In genomic region chr9:137955586-137955985, GRCh38 we compare ENCODE assay signal across 22 cellular contexts.
A peak's percentile ranks its signal among the peaks of the same experiment; 100 is the strongest.
DNase-seq lines count a peak whose midpoint lies in the region; ATAC-seq and TF ChIP-seq lines count a peak whose summit lies in the region.
"Had no signal": no experiment of that assay in that cellular context is flagged by ENCODE, and none has a peak within 500 bp of the region (broad histone marks: within the 10 kb centered on the region; RNA-seq: fewer than 3 reads in every experiment).

No MANE protein-coding gene starts in this region.

- H3K9me3 Mint-ChIP-seq in activated CD8-positive, alpha-beta memory T cell treated with anti-CD3 and anti-CD28 coated beads, Interleukin-2, amount 10 ng/mL, durations not matched to agents 7 days and 5 days (ENCODE audit: low read depth) = no peaks in the 10 kb centered on the region
- H3K9me3 Mint-ChIP-seq in endodermal cell (no peaks in the 10 kb centered on the region), progenitor cell of endocrine pancreas (ENCODE audit: low read depth) (no peaks in the 10 kb centered on the region)
- H3K9me3 Mint-ChIP-seq in activated naive CD8-positive, alpha-beta T cell treated with anti-CD3 and anti-CD28 coated beads, Interleukin-2, amount 50 U/mL, for 24 hours = no peaks in the 10 kb centered on the region
- H3K9me3 Mint-ChIP-seq: CD4-positive, alpha-beta T cell; GM23338 had no signal

- no peak overlapping the region for H2BK120ac ChIP-seq in neuronal stem cell (ENCODE audit: low read depth, low read length)

- no peak overlapping the region for H2BK5ac ChIP-seq in neuronal stem cell (ENCODE audit: low read length)

- 90 to 93% methylated on average over 9 to 14 of the region's 14 CpGs for WGBS in endodermal cell (ENCODE audit: insufficient coverage in 1 of 2, insufficient read length in 1 of 2), 2 experiments
- WGBS in neuronal stem cell (ENCODE audit: extremely low coverage in 2 of 2, insufficient read length in 2 of 2, insufficient replicate concordance in 1 of 2), 2 donors = no CpG with 5 or more reads among the region's 14 CpGs

- H3K9ac ChIP-seq in endodermal cell (ENCODE audit: extremely low read depth, low read length, poor library complexity, severe bottlenecking) (no peak overlapping the region), neuronal stem cell (ENCODE audit: low read depth, low read length, poor library complexity) (no peak overlapping the region)
- H3K9ac ChIP-seq: BLaER1 treated with 17β-estradiol and CSF1 and Interleukin-3, amounts not matched to agents 10 nM and 100 nM had no signal

- no peak overlapping the region for H2BK12ac ChIP-seq in neuronal stem cell (ENCODE audit: low read length)

- no peak overlapping the region for H3K14ac ChIP-seq in neuronal stem cell (ENCODE audit: low read length)

- no peaks in the 10 kb centered on the region for H3K36me3 ChIP-seq in endodermal cell (ENCODE audit: control insufficient read depth, insufficient read depth, low read length)
- H3K36me3 ChIP-seq in neuronal stem cell (replicated peaks in 1 of 2; ENCODE audit: control insufficient read depth in 2 of 2, insufficient read depth in 2 of 2, low read length in 2 of 2) = no peaks in the 10 kb centered on the region
- H3K36me3 ChIP-seq: BE2C; BLaER1 treated with 17β-estradiol and CSF1 and Interleukin-3, amounts not matched to agents 10 nM and 100 nM; HAP-1 had no signal

- DNase-seq in activated CD8-positive, alpha-beta memory T cell treated with anti-CD3 and anti-CD28 coated beads for 24 hours = peak; percentile 35
- no peak for DNase-seq in activated CD8-positive, alpha-beta memory T cell treated with anti-CD3 and anti-CD28 coated beads, Interleukin-2, amount 10 ng/mL, durations not matched to agents 7 days and 5 days
- peak; percentile 35 for DNase-seq in endodermal cell
- no peak for DNase-seq in neuronal stem cell (ENCODE audit: low spot score)
- DNase-seq in activated naive CD8-positive, alpha-beta T cell treated with anti-CD3 and anti-CD28 coated beads, Interleukin-2, amount 50 U/mL, for 24 hours = no peak
- DNase-seq in progenitor cell of endocrine pancreas (ENCODE audit: low spot score, unreplicated experiment) = no peak
- no peak for DNase-seq in DMS153 (lab: John Stamatoyannopoulos, UW)
- DNase-seq: 8988T; ACHN; AML-193; BE2C; CD4-positive, alpha-beta T cell; CD8-positive, alpha-beta memory T cell; DMS79; EL; GDM1 had no signal

- H3K4me3 ChIP-seq in endodermal cell (ENCODE audit: low read length) (no peak overlapping the region), neuronal stem cell (ENCODE audit: low read length in 2 of 2) (no peak overlapping the region)
- H3K4me3 ChIP-seq: A549; BLaER1 treated with 17β-estradiol and CSF1 and Interleukin-3, amounts not matched to agents 10 nM and 100 nM; GM12878; GM23338; HAP-1 had no signal

- H4K8ac ChIP-seq in neuronal stem cell (ENCODE audit: low read depth, low read length) = no peak overlapping the region

- H3K27ac Mint-ChIP-seq in activated CD8-positive, alpha-beta memory T cell treated with anti-CD3 and anti-CD28 coated beads, Interleukin-2, amount 10 ng/mL, durations not matched to agents 7 days and 5 days = no peak overlapping the region
- H3K27ac Mint-ChIP-seq in endodermal cell (no peak overlapping the region), progenitor cell of endocrine pancreas (no peak overlapping the region)
- H3K27ac Mint-ChIP-seq in activated naive CD8-positive, alpha-beta T cell treated with anti-CD3 and anti-CD28 coated beads, Interleukin-2, amount 50 U/mL, for 24 hours = no peak overlapping the region
- H3K27ac Mint-ChIP-seq: CD4-positive, alpha-beta T cell; GM23338 had no signal

- no peak overlapping the region for H3K27ac ChIP-seq in endodermal cell (ENCODE audit: low read depth, low read length)
- H3K27ac ChIP-seq in neuronal stem cell (replicated peaks; ENCODE audit: low read length) = no peak overlapping the region
- H3K27ac ChIP-seq: A549; BLaER1 treated with 17β-estradiol and CSF1 and Interleukin-3, amounts not matched to agents 10 nM and 100 nM had no signal

- H3K79me1 ChIP-seq in neuronal stem cell (ENCODE audit: low read depth, low read length) = no peaks in the 10 kb centered on the region

- no peaks in the 10 kb centered on the region for H3K27me3 Mint-ChIP-seq in activated CD8-positive, alpha-beta memory T cell treated with anti-CD3 and anti-CD28 coated beads, Interleukin-2, amount 10 ng/mL, durations not matched to agents 7 days and 5 days
- no peaks in the 10 kb centered on the region for H3K27me3 Mint-ChIP-seq in endodermal cell (ENCODE audit: insufficient read depth)
- H3K27me3 Mint-ChIP-seq in activated naive CD8-positive, alpha-beta T cell treated with anti-CD3 and anti-CD28 coated beads, Interleukin-2, amount 50 U/mL, for 24 hours = peaks cover 7% of the 10 kb centered on the region
- H3K27me3 Mint-ChIP-seq in progenitor cell of endocrine pancreas = no peaks in the 10 kb centered on the region
- H3K27me3 Mint-ChIP-seq: CD4-positive, alpha-beta T cell had no signal

- no peak overlapping the region for H4K91ac ChIP-seq in neuronal stem cell (ENCODE audit: low read depth, low read length, poor library complexity)

- H2AK5ac ChIP-seq in neuronal stem cell (ENCODE audit: low read depth, low read length) = no peak overlapping the region

- no peak for TF ChIP-seq CTCF in endodermal cell (conservative IDR thresholded peaks at IDR 0.05)
- no peak for TF ChIP-seq CTCF in progenitor cell of endocrine pancreas (IDR thresholded peaks at IDR 0.05; ENCODE audit: unreplicated experiment)

- no peaks in the 10 kb centered on the region for H3K4me1 ChIP-seq in endodermal cell (ENCODE audit: control insufficient read depth, insufficient read depth, low read length)
- H3K4me1 ChIP-seq in neuronal stem cell (ENCODE audit: control insufficient read depth in 2 of 2, insufficient read depth in 1 of 2, low read depth in 1 of 2, low read length in 2 of 2) = no peaks in the 10 kb centered on the region
- H3K4me1 ChIP-seq: A549; BE2C; BLaER1 treated with 17β-estradiol and CSF1 and Interleukin-3, amounts not matched to agents 10 nM and 100 nM; HAP-1 had no signal

- no peak overlapping the region for H2AFZ ChIP-seq in neuronal stem cell (ENCODE audit: low read length)
- H2AFZ ChIP-seq: GM23338 had no signal

- no peak overlapping the region for H3K23ac ChIP-seq in neuronal stem cell (ENCODE audit: low read depth, low read length, poor library complexity)

- H3K4ac ChIP-seq in neuronal stem cell (ENCODE audit: low read length) = no peak overlapping the region

- H2BK15ac ChIP-seq in neuronal stem cell (ENCODE audit: low read length) = no peak overlapping the region

- CTCF ChIA-PET in activated CD8-positive, alpha-beta memory T cell treated with anti-CD3 and anti-CD28 coated beads, Interleukin-2, amount 10 ng/mL, durations not matched to agents 7 days and 5 days (lab: Charles Lee) = no interaction called here

- peak overlapping the region; percentile 54 for H3K18ac ChIP-seq in neuronal stem cell (ENCODE audit: low read length)

- no peak overlapping the region for H3K4me2 ChIP-seq in neuronal stem cell (ENCODE audit: insufficient read depth, low read length, poor library complexity, severe bottlenecking)
- H3K4me2 ChIP-seq: A549; BLaER1 treated with 17β-estradiol and CSF1 and Interleukin-3, amounts not matched to agents 10 nM and 100 nM; GM23338 had no signal

- no peaks in the 10 kb centered on the region for H3K36me3 Mint-ChIP-seq in activated CD8-positive, alpha-beta memory T cell treated with anti-CD3 and anti-CD28 coated beads, Interleukin-2, amount 10 ng/mL, durations not matched to agents 7 days and 5 days
- no peaks in the 10 kb centered on the region for H3K36me3 Mint-ChIP-seq in endodermal cell (ENCODE audit: low read depth)
- H3K36me3 Mint-ChIP-seq in activated naive CD8-positive, alpha-beta T cell treated with anti-CD3 and anti-CD28 coated beads, Interleukin-2, amount 50 U/mL, for 24 hours (ENCODE audit: low read depth) = no peaks in the 10 kb centered on the region
- no peaks in the 10 kb centered on the region for H3K36me3 Mint-ChIP-seq in progenitor cell of endocrine pancreas (ENCODE audit: insufficient read depth)
- H3K36me3 Mint-ChIP-seq: CD14-positive monocyte; CD8-positive, alpha-beta memory T cell had no signal

- ATAC-seq in activated CD8-positive, alpha-beta memory T cell treated with anti-CD3 and anti-CD28 coated beads, Interleukin-2, amount 10 ng/mL, durations not matched to agents 7 days and 5 days = no peak
- ATAC-seq in activated naive CD8-positive, alpha-beta T cell treated with anti-CD3 and anti-CD28 coated beads, Interleukin-2, amount 50 U/mL, for 24 hours = no peak
- ATAC-seq: GM12878, GM23338 had no signal

- H3K4me1 Mint-ChIP-seq in activated CD8-positive, alpha-beta memory T cell treated with anti-CD3 and anti-CD28 coated beads, Interleukin-2, amount 10 ng/mL, durations not matched to agents 7 days and 5 days = no peaks in the 10 kb centered on the region
- no peaks in the 10 kb centered on the region for H3K4me1 Mint-ChIP-seq in endodermal cell
- no peaks in the 10 kb centered on the region for H3K4me1 Mint-ChIP-seq in activated naive CD8-positive, alpha-beta T cell treated with anti-CD3 and anti-CD28 coated beads, Interleukin-2, amount 50 U/mL, for 24 hours
- H3K4me1 Mint-ChIP-seq in progenitor cell of endocrine pancreas (ENCODE audit: low read depth) = no peaks in the 10 kb centered on the region
- H3K4me1 Mint-ChIP-seq: CD14-positive monocyte; CD8-positive, alpha-beta memory T cell had no signal

- no peak overlapping the region for H3K4me3 Mint-ChIP-seq in activated CD8-positive, alpha-beta memory T cell treated with anti-CD3 and anti-CD28 coated beads, Interleukin-2, amount 10 ng/mL, durations not matched to agents 7 days and 5 days
- H3K4me3 Mint-ChIP-seq in endodermal cell (no peak overlapping the region), progenitor cell of endocrine pancreas (ENCODE audit: low read depth) (no peak overlapping the region)
- no peak overlapping the region for H3K4me3 Mint-ChIP-seq in activated naive CD8-positive, alpha-beta T cell treated with anti-CD3 and anti-CD28 coated beads, Interleukin-2, amount 50 U/mL, for 24 hours
- H3K4me3 Mint-ChIP-seq: CD14-positive monocyte; CD4-positive, alpha-beta T cell; CD8-positive, alpha-beta memory T cell; GM23338 had no signal

- H3K27me3 ChIP-seq in endodermal cell (ENCODE audit: control insufficient read depth, insufficient read depth, low read length, poor library complexity, severe bottlenecking) = no peaks in the 10 kb centered on the region
- peaks cover 0 to 3% (median 0%) of the 10 kb centered on the region in 3 experiments for H3K27me3 ChIP-seq in neuronal stem cell (ENCODE audit: control insufficient read depth in 3 of 3, insufficient read depth in 3 of 3, low read depth in 1 of 3, low read length in 3 of 3)
- H3K27me3 ChIP-seq: BE2C; BLaER1 treated with 17β-estradiol and CSF1 and Interleukin-3, amounts not matched to agents 10 nM and 100 nM had no signal

- H3K9me3 ChIP-seq in endodermal cell (ENCODE audit: control insufficient read depth, low read length) (peaks cover 7% of the 10 kb centered on the region), neuronal stem cell (replicated peaks in 1 of 2; ENCODE audit: control insufficient read depth in 2 of 2, insufficient read depth in 1 of 2, low read depth in 1 of 2, low read length in 2 of 2) (peaks cover 0 to 8% of the 10 kb centered on the region in 2 donors)
- H3K9me3 ChIP-seq: A549; BE2C; BLaER1 treated with 17β-estradiol and CSF1 and Interleukin-3, amounts not matched to agents 10 nM and 100 nM; HAP-1 had no signal

Comparison
In these comparisons a context has a peak if more than half of its experiments do, and no peak if none do; other contexts are left out.
1. DNase-seq: peak in activated CD8-positive, alpha-beta memory T cell treated with anti-CD3 and anti-CD28 coated beads for 24 hours (single experiment) and endodermal cell (single experiment); none in activated CD8-positive, alpha-beta memory T cell treated with anti-CD3 and anti-CD28 coated beads, Interleukin-2, amount 10 ng/mL, durations not matched to agents 7 days and 5 days (single experiment), neuronal stem cell (single experiment), activated naive CD8-positive, alpha-beta T cell treated with anti-CD3 and anti-CD28 coated beads, Interleukin-2, amount 50 U/mL, for 24 hours (single experiment), progenitor cell of endocrine pancreas (single experiment) and DMS153 (single experiment).